ENCODE assay signal across 10 cellular contexts in the genomic region with DNA sequence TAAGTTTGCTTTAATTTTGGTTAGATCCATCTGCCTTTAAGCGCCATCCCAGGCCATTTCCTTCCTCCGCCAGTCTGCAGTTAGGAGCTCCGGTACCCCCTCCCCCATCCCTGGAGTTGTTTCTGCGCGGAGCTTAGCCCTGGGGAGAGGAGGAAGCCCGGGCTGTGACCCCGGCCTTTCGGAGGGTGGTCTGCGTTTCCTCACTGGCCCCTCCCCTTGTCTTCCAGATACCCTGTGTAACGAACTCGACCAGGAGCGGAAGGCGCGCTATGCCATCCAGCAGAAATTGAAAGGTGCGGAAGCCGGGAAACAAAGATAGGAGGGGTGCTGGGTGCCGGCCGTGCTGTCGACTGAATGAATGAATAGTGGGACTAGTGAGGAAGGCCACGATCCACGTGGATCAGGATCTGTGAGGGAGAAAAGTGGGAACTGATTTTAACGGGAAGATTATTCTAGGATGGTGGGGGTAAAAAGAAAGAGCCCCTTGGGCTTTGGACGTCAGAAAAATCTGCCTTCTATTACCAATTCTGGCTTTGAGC. TPM values are rescaled to one million over a fixed set of nuclear protein-coding genes. Genes with fewer than 3 reads are reported as not detected.
DNase-seq lines count a peak whose midpoint lies in the region; ATAC-seq, FAIRE-seq and TF ChIP-seq lines count a peak whose summit lies in the region.
"Had no signal": no experiment of that assay in that cellular context is flagged by ENCODE, and none has a peak within 500 bp of the region (broad histone marks: within the 10 kb centered on the region; RNA-seq: fewer than 3 reads in every experiment).

No MANE protein-coding gene starts in this region.

- H3K4me1 Mint-ChIP-seq in activated CD8-positive, alpha-beta T cell treated with anti-CD3 and anti-CD28 coated beads for 36 hours (ENCODE audit: low read depth) = peaks cover 32% of the 10 kb centered on the region

- no peak for TF ChIP-seq EP300 in stomach (IDR thresholded peaks at IDR 0.05)

- H3K79me2 ChIP-seq in keratinocyte (ENCODE audit: control insufficient read depth, insufficient read depth, low read length) = no peaks in the 10 kb centered on the region

- peak overlapping the region; percentile 77 for H3K4me2 ChIP-seq in keratinocyte (ENCODE audit: control insufficient read depth, extremely low read depth, insufficient read depth, low read depth, low read length)

- no peak for FAIRE-seq in keratinocyte (lab: Jason Lieb, UNC)

- no peaks in the 10 kb centered on the region for H3K9me3 ChIP-seq in cardiac muscle cell (ENCODE audit: low read depth)
- no peaks in the 10 kb centered on the region for H3K9me3 ChIP-seq in keratinocyte (ENCODE audit: control insufficient read depth, low read depth, low read length)
- no peaks in the 10 kb centered on the region for H3K9me3 ChIP-seq in stomach

- CTCF ChIA-PET in activated CD8-positive, alpha-beta T cell treated with anti-CD3 and anti-CD28 coated beads for 36 hours (lab: Charles Lee) = interaction anchor here (1.2 to 3.3 kb wide), 4 partner anchors 9 to 376 kb away, joined by 5 to 13 read pairs (median 6); no protein-coding TSS in a partner anchor

- H3K9ac ChIP-seq in keratinocyte (ENCODE audit: control insufficient read depth, extremely low read depth, insufficient read depth, low read length) = no peak overlapping the region

- no peaks in the 10 kb centered on the region for H3K9me3 Mint-ChIP-seq in activated CD8-positive, alpha-beta T cell treated with anti-CD3 and anti-CD28 coated beads for 36 hours

- H3K4me3 ChIP-seq in cardiac muscle cell (peak overlapping the region; percentile 13), keratinocyte (ENCODE audit: control insufficient read depth in 2 of 3, extremely low read depth in 1 of 3, insufficient read depth in 2 of 3, low read depth in 1 of 3, low read length in 3 of 3) (peak overlapping the region in 1 of 3 experiments; percentile 36), stomach (peak overlapping the region; percentile 5 to 51 (median 45))

- peaks cover 75% of the 10 kb centered on the region for H3K27me3 Mint-ChIP-seq in activated CD8-positive, alpha-beta T cell treated with anti-CD3 and anti-CD28 coated beads for 36 hours

- TF ChIP-seq CTCF in cardiac muscle cell (IDR thresholded peaks at IDR 0.05; ENCODE audit: low read depth, low read length) = no peak
- no peak for TF ChIP-seq CTCF in activated CD8-positive, alpha-beta T cell treated with anti-CD3 and anti-CD28 coated beads for 36 hours (IDR thresholded peaks at IDR 0.05)
- TF ChIP-seq CTCF in keratinocyte (optimal IDR thresholded peaks at IDR 0.05 in 1 of 3, IDR thresholded peaks at IDR 0.05 in 1 of 3, conservative IDR thresholded peaks at IDR 0.05 in 1 of 3; ENCODE audit: extremely low read depth in 1 of 3, insufficient read depth in 2 of 3, low read length in 3 of 3) = no peak
- TF ChIP-seq CTCF in stomach (IDR thresholded peaks at IDR 0.05) = no peak

- no peaks in the 10 kb centered on the region for H3K9me1 ChIP-seq in keratinocyte (ENCODE audit: control insufficient read depth, extremely low read depth, insufficient read depth, low read length)

- no peak overlapping the region for H3K27ac Mint-ChIP-seq in activated CD8-positive, alpha-beta T cell treated with anti-CD3 and anti-CD28 coated beads for 36 hours

- H3K27me3 ChIP-seq in cardiac muscle cell (peaks cover 100% of the 10 kb centered on the region), keratinocyte (ENCODE audit: control insufficient read depth, extremely low read depth, insufficient read depth, low read length) (peaks cover 80% of the 10 kb centered on the region), stomach (peaks cover 51 to 82% (median 81%) of the 10 kb centered on the region in 3 donors)

- TF ChIP-seq POLR2A in stomach (IDR thresholded peaks at IDR 0.05) = no peak

- H3K36me3 ChIP-seq in cardiac muscle cell (no peaks in the 10 kb centered on the region), keratinocyte (ENCODE audit: control insufficient read depth in 2 of 2, extremely low read depth in 1 of 2, insufficient read depth in 2 of 2, low read length in 2 of 2) (no peaks in the 10 kb centered on the region), stomach (no peaks in the 10 kb centered on the region)

- H3K4me3 Mint-ChIP-seq in activated CD8-positive, alpha-beta T cell treated with anti-CD3 and anti-CD28 coated beads for 36 hours = peak overlapping the region; percentile 8

- dilution Hi-C loops in keratinocyte (cut with MboI; ENCODE audit: extremely low pct_ligation_motif_present, low sequenced_read_pairs) = no loop called here

- intact Hi-C loops in Right ventricle myocardium inferior (cut with DNase I) = no loop called here
- intact Hi-C loops in activated CD8-positive, alpha-beta T cell treated with anti-CD3 and anti-CD28 coated beads for 36 hours (cut with micrococcal nuclease) = loop anchor here (10.0 kb wide), 2 partner anchors 308 to 888 kb away; a partner anchor contains a TSS
- intact Hi-C loops in stomach (cut with DNase I; ENCODE audit: low total_unique reads) = loop anchor here (5.0 kb wide), 1 partner anchor 376 kb away; no protein-coding TSS in a partner anchor

- no peak for ATAC-seq in Right ventricle myocardium inferior
- no peak for ATAC-seq in activated CD8-positive, alpha-beta T cell treated with anti-CD3 and anti-CD28 coated beads for 36 hours
- ATAC-seq in GM19397 (IDR thresholded peaks at IDR 0.05; ENCODE audit: unreplicated experiment) = no peak

- H4K20me1 ChIP-seq in keratinocyte (ENCODE audit: control insufficient read depth, extremely low read depth, insufficient read depth, low read length) = no peaks in the 10 kb centered on the region

- H3K27ac ChIP-seq in cardiac muscle cell (no peak overlapping the region), keratinocyte (ENCODE audit: control insufficient read depth, insufficient read depth, low read length) (no peak overlapping the region), stomach (no peak overlapping the region)

- no peaks in the 10 kb centered on the region for H3K36me3 Mint-ChIP-seq in activated CD8-positive, alpha-beta T cell treated with anti-CD3 and anti-CD28 coated beads for 36 hours (ENCODE audit: low read depth)

- DNase-seq in cardiac muscle cell (ENCODE audit: low read depth in 1 of 2, low spot score in 1 of 2) = peak in 1 of 2 donors; percentile 58
- DNase-seq in Right ventricle myocardium inferior (ENCODE audit: missing footprints) = no peak
- no peak for DNase-seq in activated CD8-positive, alpha-beta T cell treated with anti-CD3 and anti-CD28 coated beads for 36 hours
- DNase-seq in keratinocyte (ENCODE audit: low read depth, low spot score) = no peak
- no peak for DNase-seq in stomach
- DNase-seq in putamen (ENCODE audit: low spot score) = no peak
- DNase-seq in stimulated activated naive CD4-positive, alpha-beta T cell (lab: John Stamatoyannopoulos, UW) = no peak
- DNase-seq: DND-41 had no signal

- POLR2A ChIA-PET in activated CD8-positive, alpha-beta T cell treated with anti-CD3 and anti-CD28 coated beads for 36 hours (lab: Charles Lee) = interaction anchor here (0.8 kb wide), 1 partner anchor 54 kb away, joined by 3 read pairs; no protein-coding TSS in a partner anchor

- no peak overlapping the region for H2AFZ ChIP-seq in keratinocyte (ENCODE audit: control insufficient read depth, low read length)

- 1 to 3% (median 3%) methylated on average over 23 of the region's 23 CpGs for WGBS in stomach, 5 donors

- H3K4me1 ChIP-seq in cardiac muscle cell (ENCODE audit: low read depth) (peaks cover 18% of the 10 kb centered on the region), keratinocyte (ENCODE audit: control insufficient read depth, extremely low read depth, insufficient read depth, low read length) (peaks cover 17% of the 10 kb centered on the region), stomach (peaks cover 53 to 68% (median 65%) of the 10 kb centered on the region in 4 donors)

RNA-seq across cellular contexts. Expression of a gene that starts 6.8 kb away (rescaled TPM):
- total RNA-seq in cardiac muscle cell (not detected in 2 replicates), Right ventricle myocardium inferior (not detected), stomach (not detected)
- polyA plus RNA-seq in cardiac muscle cell (not detected in 2 replicates), keratinocyte (not detected in 3 replicates), stomach (not detected)
- not detected for total RNA-seq in activated CD8-positive, alpha-beta T cell treated with anti-CD3 and anti-CD28 coated beads for 36 hours
- polyA plus RNA-seq in keratinocyte (2011; ENCODE audit: low read depth) = not detected
- not detected in 2 replicates for polyA plus RNA-seq in keratinocyte (2011; cell fraction: cytosol; rRNA removed)
- polyA plus RNA-seq in keratinocyte (2011; cell fraction: nucleus; rRNA removed) = not detected in 2 replicates
- not detected in 2 replicates for polyA plus RNA-seq in keratinocyte (2012; ENCODE audit: low replicate concordance)
- not detected in 3 replicates for polyA minus RNA-seq in keratinocyte
- polyA minus RNA-seq in keratinocyte (2011; cell fraction: cytosol; rRNA and poly(A)+ RNA removed) = not detected
- not detected in 2 replicates for polyA minus RNA-seq in keratinocyte (2011; cell fraction: nucleus; rRNA and poly(A)+ RNA removed)
- total RNA-seq: mucosa of gallbladder had no signal

RNA-seq across cellular contexts. Expression of a gene that starts 7.7 kb away (rescaled TPM):
- 0.85 and 1.1 TPM in 2 replicates for total RNA-seq in cardiac muscle cell
- polyA plus RNA-seq in cardiac muscle cell = 0.24 TPM in 1 of 2 replicates, not detected in the other
- total RNA-seq in Right ventricle myocardium inferior = not detected
- under 1 TPM; 0.09 to 0.25 TPM for total RNA-seq in activated CD8-positive, alpha-beta T cell treated with anti-CD3 and anti-CD28 coated beads for 36 hours
- polyA plus RNA-seq in keratinocyte = 0.03 TPM in 2 of 3 replicates, not detected in the other
- not detected for polyA plus RNA-seq in keratinocyte (2011; ENCODE audit: low read depth)
- polyA plus RNA-seq in keratinocyte (2011; cell fraction: cytosol; rRNA removed) = 0.03 TPM in 1 of 2 replicates, not detected in the other
- polyA plus RNA-seq in keratinocyte (2011; cell fraction: nucleus; rRNA removed) = 0.13 TPM in 1 of 2 replicates, not detected in the other
- polyA plus RNA-seq in keratinocyte (2012; ENCODE audit: low replicate concordance) = 0.03 and 0.14 TPM in 2 replicates
- not detected in 3 replicates for polyA minus RNA-seq in keratinocyte
- polyA minus RNA-seq in keratinocyte (2011; cell fraction: cytosol; rRNA and poly(A)+ RNA removed) = not detected
- 0.21 and 0.31 TPM in 2 replicates for polyA minus RNA-seq in keratinocyte (2011; cell fraction: nucleus; rRNA and poly(A)+ RNA removed)
- total RNA-seq in stomach = 1 to 10 TPM in 2 of 5 donors, under 1 TPM in 2, not detected in 1; 0.14 to 5.8 (median 2.9) TPM
- under 1 TPM in 2 of 3 donors, not detected in 1; 0.20 to 0.46 TPM for polyA plus RNA-seq in stomach
